ENCODE assay signal across 1 cellular context in the genomic region with DNA sequence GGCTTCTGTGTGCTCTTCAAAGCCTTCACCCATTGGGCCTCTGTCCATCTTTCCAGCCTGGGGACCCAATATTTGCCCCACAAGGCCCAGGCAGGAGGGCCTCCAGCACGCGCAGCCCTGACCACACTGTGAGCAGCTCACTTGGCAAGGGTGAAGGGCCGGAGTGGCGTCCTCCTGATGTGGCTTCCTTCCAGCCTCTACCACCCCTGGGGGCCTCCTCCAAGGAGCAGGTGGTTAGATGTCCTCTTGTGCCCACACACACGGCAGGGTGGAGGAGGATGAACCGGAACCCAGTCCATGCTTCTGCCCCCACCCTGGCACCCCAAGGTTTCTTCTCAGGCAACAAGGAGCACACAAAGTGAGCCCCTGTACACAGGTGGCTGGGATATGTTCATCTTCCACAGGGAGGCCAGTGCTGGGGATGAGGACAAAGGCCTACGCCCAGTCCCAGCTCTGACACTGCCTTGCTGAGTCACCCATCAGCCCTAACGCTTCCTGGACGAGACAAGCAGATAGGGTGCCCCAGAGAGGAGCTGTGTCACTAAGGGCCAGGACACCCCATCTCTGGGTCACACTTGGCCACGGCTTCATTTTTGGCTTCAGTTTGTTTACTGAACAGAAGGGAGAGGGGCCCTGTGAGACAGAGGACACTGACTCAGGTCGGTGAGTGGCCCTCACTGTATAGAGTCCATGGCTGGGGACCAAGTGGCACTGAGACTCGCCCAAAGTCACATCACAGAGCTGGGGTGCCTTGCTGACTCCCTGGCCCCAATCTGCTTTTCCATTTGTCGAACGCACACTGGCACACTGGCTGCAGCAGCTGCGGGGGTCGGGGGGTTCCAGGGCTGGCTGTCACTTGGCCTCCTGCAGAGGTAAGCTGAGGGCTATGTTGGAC.
TF ChIP-seq lines count a peak whose summit lies in the region.

No MANE protein-coding gene starts in this region.

TF ChIP-seq in K562, 482 proteins besides CTCF, POLR2A, EP300 and RAD21 (continued from another document and continues in another):
- TF ChIP-seq, protein P1, sequence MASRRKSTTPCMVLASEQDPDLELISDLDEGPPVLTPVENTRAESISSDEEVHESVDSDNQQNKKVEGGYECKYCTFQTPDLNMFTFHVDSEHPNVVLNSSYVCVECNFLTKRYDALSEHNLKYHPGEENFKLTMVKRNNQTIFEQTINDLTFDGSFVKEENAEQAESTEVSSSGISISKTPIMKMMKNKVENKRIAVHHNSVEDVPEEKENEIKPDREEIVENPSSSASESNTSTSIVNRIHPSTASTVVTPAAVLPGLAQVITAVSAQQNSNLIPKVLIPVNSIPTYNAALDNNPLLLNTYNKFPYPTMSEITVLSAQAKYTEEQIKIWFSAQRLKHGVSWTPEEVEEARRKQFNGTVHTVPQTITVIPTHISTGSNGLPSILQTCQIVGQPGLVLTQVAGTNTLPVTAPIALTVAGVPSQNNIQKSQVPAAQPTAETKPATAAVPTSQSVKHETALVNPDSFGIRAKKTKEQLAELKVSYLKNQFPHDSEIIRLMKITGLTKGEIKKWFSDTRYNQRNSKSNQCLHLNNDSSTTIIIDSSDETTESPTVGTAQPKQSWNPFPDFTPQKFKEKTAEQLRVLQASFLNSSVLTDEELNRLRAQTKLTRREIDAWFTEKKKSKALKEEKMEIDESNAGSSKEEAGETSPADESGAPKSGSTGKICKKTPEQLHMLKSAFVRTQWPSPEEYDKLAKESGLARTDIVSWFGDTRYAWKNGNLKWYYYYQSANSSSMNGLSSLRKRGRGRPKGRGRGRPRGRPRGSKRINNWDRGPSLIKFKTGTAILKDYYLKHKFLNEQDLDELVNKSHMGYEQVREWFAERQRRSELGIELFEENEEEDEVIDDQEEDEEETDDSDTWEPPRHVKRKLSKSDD (conservative IDR thresholded peaks at IDR 0.05; ENCODE audit: low read length) = no peak
- TF ChIP-seq STAG1 (CRISPR knock-in tag; IDR thresholded peaks at IDR 0.05; ENCODE audit: borderline replicate concordance) (no peak), SIRT6 (IDR thresholded peaks at IDR 0.05; ENCODE audit: low read depth, low read length) (no peak), CBX1 (IDR thresholded peaks at IDR 0.05; ENCODE audit: low read depth) (no peak), SLC30A9 (CRISPR knock-in tag; IDR thresholded peaks at IDR 0.05) (no peak), KHSRP (IDR thresholded peaks at IDR 0.05) (no peak), ZNF174 (CRISPR knock-in tag; IDR thresholded peaks at IDR 0.05) (no peak), ZNF316 (IDR thresholded peaks at IDR 0.05) (peak; percentile 93), TARDBP (IDR thresholded peaks at IDR 0.05) (peak; percentile 55; the same call in 1 of the 2 replicates), ZNF224 (CRISPR knock-in tag; IDR thresholded peaks at IDR 0.05) (no peak), ZC3H4 (CRISPR knock-in tag; IDR thresholded peaks at IDR 0.05; ENCODE audit: borderline replicate concordance) (no peak), ARHGAP35 (IDR thresholded peaks at IDR 0.05; ENCODE audit: partially characterized antibody) (no peak), CSDE1 (IDR thresholded peaks at IDR 0.05) (no peak), MEF2D (tag; conservative IDR thresholded peaks at IDR 0.05; ENCODE audit: low read depth) (no peak), ZNF830 (CRISPR knock-in tag; IDR thresholded peaks at IDR 0.05) (no peak), PCBP2 (IDR thresholded peaks at IDR 0.05; ENCODE audit: low read depth, low read length, poor library complexity, severe bottlenecking) (no peak)
- TF ChIP-seq, protein P2, sequence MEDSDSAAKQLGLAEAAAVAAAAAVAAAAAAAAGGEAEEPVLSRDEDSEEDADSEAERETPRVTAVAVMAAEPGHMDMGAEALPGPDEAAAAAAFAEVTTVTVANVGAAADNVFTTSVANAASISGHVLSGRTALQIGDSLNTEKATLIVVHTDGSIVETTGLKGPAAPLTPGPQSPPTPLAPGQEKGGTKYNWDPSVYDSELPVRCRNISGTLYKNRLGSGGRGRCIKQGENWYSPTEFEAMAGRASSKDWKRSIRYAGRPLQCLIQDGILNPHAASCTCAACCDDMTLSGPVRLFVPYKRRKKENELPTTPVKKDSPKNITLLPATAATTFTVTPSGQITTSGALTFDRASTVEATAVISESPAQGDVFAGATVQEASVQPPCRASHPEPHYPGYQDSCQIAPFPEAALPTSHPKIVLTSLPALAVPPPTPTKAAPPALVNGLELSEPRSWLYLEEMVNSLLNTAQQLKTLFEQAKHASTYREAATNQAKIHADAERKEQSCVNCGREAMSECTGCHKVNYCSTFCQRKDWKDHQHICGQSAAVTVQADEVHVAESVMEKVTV (CRISPR knock-in tag; IDR thresholded peaks at IDR 0.05) = no peak
- TF ChIP-seq, protein P3, sequence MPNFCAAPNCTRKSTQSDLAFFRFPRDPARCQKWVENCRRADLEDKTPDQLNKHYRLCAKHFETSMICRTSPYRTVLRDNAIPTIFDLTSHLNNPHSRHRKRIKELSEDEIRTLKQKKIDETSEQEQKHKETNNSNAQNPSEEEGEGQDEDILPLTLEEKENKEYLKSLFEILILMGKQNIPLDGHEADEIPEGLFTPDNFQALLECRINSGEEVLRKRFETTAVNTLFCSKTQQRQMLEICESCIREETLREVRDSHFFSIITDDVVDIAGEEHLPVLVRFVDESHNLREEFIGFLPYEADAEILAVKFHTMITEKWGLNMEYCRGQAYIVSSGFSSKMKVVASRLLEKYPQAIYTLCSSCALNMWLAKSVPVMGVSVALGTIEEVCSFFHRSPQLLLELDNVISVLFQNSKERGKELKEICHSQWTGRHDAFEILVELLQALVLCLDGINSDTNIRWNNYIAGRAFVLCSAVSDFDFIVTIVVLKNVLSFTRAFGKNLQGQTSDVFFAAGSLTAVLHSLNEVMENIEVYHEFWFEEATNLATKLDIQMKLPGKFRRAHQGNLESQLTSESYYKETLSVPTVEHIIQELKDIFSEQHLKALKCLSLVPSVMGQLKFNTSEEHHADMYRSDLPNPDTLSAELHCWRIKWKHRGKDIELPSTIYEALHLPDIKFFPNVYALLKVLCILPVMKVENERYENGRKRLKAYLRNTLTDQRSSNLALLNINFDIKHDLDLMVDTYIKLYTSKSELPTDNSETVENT (CRISPR knock-in tag; IDR thresholded peaks at IDR 0.05) = no peak; the same call in 1 of the 2 replicates
- TF ChIP-seq, protein P4, sequence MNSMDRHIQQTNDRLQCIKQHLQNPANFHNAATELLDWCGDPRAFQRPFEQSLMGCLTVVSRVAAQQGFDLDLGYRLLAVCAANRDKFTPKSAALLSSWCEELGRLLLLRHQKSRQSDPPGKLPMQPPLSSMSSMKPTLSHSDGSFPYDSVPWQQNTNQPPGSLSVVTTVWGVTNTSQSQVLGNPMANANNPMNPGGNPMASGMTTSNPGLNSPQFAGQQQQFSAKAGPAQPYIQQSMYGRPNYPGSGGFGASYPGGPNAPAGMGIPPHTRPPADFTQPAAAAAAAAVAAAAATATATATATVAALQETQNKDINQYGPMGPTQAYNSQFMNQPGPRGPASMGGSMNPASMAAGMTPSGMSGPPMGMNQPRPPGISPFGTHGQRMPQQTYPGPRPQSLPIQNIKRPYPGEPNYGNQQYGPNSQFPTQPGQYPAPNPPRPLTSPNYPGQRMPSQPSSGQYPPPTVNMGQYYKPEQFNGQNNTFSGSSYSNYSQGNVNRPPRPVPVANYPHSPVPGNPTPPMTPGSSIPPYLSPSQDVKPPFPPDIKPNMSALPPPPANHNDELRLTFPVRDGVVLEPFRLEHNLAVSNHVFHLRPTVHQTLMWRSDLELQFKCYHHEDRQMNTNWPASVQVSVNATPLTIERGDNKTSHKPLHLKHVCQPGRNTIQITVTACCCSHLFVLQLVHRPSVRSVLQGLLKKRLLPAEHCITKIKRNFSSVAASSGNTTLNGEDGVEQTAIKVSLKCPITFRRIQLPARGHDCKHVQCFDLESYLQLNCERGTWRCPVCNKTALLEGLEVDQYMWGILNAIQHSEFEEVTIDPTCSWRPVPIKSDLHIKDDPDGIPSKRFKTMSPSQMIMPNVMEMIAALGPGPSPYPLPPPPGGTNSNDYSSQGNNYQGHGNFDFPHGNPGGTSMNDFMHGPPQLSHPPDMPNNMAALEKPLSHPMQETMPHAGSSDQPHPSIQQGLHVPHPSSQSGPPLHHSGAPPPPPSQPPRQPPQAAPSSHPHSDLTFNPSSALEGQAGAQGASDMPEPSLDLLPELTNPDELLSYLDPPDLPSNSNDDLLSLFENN (IDR thresholded peaks at IDR 0.05; ENCODE audit: low read depth in 2 of 2, low read length in 2 of 2) = no peak
- TF ChIP-seq, protein P5, sequence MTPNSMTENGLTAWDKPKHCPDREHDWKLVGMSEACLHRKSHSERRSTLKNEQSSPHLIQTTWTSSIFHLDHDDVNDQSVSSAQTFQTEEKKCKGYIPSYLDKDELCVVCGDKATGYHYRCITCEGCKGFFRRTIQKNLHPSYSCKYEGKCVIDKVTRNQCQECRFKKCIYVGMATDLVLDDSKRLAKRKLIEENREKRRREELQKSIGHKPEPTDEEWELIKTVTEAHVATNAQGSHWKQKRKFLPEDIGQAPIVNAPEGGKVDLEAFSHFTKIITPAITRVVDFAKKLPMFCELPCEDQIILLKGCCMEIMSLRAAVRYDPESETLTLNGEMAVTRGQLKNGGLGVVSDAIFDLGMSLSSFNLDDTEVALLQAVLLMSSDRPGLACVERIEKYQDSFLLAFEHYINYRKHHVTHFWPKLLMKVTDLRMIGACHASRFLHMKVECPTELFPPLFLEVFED (CRISPR knock-in tag; conservative IDR thresholded peaks at IDR 0.05) = no peak
- TF ChIP-seq, protein P6, sequence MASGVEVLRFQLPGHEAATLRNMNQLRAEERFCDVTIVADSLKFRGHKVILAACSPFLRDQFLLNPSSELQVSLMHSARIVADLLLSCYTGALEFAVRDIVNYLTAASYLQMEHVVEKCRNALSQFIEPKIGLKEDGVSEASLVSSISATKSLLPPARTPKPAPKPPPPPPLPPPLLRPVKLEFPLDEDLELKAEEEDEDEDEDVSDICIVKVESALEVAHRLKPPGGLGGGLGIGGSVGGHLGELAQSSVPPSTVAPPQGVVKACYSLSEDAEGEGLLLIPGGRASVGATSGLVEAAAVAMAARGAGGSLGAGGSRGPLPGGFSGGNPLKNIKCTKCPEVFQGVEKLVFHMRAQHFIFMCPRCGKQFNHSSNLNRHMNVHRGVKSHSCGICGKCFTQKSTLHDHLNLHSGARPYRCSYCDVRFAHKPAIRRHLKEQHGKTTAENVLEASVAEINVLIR (CRISPR knock-in tag; IDR thresholded peaks at IDR 0.05) = no peak
- TF ChIP-seq, protein P7, sequence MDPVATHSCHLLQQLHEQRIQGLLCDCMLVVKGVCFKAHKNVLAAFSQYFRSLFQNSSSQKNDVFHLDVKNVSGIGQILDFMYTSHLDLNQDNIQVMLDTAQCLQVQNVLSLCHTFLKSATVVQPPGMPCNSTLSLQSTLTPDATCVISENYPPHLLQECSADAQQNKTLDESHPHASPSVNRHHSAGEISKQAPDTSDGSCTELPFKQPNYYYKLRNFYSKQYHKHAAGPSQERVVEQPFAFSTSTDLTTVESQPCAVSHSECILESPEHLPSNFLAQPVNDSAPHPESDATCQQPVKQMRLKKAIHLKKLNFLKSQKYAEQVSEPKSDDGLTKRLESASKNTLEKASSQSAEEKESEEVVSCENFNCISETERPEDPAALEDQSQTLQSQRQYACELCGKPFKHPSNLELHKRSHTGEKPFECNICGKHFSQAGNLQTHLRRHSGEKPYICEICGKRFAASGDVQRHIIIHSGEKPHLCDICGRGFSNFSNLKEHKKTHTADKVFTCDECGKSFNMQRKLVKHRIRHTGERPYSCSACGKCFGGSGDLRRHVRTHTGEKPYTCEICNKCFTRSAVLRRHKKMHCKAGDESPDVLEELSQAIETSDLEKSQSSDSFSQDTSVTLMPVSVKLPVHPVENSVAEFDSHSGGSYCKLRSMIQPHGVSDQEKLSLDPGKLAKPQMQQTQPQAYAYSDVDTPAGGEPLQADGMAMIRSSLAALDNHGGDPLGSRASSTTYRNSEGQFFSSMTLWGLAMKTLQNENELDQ (CRISPR knock-in tag; IDR thresholded peaks at IDR 0.05; ENCODE audit: borderline replicate concordance) = no peak
- TF ChIP-seq, protein P8, sequence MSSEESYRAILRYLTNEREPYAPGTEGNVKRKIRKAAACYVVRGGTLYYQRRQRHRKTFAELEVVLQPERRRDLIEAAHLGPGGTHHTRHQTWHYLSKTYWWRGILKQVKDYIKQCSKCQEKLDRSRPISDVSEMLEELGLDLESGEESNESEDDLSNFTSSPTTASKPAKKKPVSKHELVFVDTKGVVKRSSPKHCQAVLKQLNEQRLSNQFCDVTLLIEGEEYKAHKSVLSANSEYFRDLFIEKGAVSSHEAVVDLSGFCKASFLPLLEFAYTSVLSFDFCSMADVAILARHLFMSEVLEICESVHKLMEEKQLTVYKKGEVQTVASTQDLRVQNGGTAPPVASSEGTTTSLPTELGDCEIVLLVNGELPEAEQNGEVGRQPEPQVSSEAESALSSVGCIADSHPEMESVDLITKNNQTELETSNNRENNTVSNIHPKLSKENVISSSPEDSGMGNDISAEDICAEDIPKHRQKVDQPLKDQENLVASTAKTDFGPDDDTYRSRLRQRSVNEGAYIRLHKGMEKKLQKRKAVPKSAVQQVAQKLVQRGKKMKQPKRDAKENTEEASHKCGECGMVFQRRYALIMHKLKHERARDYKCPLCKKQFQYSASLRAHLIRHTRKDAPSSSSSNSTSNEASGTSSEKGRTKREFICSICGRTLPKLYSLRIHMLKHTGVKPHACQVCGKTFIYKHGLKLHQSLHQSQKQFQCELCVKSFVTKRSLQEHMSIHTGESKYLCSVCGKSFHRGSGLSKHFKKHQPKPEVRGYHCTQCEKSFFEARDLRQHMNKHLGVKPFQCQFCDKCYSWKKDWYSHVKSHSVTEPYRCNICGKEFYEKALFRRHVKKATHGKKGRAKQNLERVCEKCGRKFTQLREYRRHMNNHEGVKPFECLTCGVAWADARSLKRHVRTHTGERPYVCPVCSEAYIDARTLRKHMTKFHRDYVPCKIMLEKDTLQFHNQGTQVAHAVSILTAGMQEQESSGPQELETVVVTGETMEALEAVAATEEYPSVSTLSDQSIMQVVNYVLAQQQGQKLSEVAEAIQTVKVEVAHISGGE (CRISPR knock-in tag; IDR thresholded peaks at IDR 0.05) = peak in 1 of 3 experiments; percentile 21; a peak in 1 of 6 replicates
- TF ChIP-seq, protein P9, sequence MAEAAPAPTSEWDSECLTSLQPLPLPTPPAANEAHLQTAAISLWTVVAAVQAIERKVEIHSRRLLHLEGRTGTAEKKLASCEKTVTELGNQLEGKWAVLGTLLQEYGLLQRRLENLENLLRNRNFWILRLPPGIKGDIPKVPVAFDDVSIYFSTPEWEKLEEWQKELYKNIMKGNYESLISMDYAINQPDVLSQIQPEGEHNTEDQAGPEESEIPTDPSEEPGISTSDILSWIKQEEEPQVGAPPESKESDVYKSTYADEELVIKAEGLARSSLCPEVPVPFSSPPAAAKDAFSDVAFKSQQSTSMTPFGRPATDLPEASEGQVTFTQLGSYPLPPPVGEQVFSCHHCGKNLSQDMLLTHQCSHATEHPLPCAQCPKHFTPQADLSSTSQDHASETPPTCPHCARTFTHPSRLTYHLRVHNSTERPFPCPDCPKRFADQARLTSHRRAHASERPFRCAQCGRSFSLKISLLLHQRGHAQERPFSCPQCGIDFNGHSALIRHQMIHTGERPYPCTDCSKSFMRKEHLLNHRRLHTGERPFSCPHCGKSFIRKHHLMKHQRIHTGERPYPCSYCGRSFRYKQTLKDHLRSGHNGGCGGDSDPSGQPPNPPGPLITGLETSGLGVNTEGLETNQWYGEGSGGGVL (CRISPR knock-in tag; IDR thresholded peaks at IDR 0.05) = no peak
- TF ChIP-seq, protein P10, sequence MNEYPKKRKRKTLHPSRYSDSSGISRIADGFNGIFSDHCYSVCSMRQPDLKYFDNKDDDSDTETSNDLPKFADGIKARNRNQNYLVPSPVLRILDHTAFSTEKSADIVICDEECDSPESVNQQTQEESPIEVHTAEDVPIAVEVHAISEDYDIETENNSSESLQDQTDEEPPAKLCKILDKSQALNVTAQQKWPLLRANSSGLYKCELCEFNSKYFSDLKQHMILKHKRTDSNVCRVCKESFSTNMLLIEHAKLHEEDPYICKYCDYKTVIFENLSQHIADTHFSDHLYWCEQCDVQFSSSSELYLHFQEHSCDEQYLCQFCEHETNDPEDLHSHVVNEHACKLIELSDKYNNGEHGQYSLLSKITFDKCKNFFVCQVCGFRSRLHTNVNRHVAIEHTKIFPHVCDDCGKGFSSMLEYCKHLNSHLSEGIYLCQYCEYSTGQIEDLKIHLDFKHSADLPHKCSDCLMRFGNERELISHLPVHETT (CRISPR knock-in tag; conservative IDR thresholded peaks at IDR 0.05 in 1 of 2, IDR thresholded peaks at IDR 0.05 in 1 of 2) = no peak
